7 cellular contexts compared by ENCODE assay signal in the genomic region with DNA sequence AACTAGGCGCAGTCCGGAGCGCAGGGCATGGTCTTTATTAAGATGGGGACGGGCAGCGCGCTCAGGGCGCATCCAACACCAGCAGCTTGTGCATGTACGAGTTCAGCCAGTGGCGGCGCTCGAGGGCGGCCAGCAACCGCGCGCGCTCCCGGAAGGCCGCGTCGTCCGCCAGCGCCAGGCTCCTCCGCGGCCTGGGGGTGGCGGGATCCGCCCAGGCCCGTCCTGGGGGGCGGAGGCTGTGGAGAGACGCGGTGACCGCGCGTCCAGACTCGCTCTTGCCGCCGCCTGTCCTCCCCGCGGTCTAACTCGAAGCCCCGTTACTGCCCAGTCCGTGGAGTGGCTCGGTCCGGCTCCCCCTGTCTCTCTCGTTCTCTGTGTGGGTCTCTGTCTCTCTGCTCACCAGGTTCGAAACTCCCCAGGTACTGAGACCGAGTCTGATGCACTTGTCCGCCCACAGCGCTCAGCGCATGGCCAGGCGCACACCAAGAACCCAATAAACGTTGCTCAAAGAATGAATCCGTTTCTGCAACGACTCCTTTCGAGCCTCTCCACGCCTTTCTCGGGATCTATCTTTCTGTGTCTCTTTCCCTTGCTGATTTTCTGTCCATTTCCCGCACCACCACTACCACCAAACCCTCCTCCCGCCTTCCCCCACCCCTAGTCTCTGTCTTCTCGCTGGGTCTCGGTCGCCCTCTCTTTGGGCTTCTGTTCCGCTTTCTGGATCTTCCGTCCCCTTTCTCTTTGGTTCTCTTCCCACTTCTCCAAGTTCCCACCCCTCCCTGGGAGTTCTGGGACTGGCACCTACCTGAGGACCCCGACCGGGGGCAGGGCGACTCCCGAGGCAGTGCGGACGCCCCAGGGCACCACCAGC. TPM values are rescaled to one million over a fixed set of nuclear protein-coding genes. Genes with fewer than 3 reads are reported as not detected.
DNase-seq lines count a peak whose midpoint lies in the region; ATAC-seq lines count a peak whose summit lies in the region.
"Had no signal": no experiment of that assay in that cellular context is flagged by ENCODE, and none has a peak within 500 bp of the region (broad histone marks: within the 10 kb centered on the region; RNA-seq: fewer than 3 reads in every experiment).

No MANE protein-coding gene starts in this region.

- DNase-seq in NCI-H2107 (lab: John Stamatoyannopoulos, UW): peak; percentile 15
- no peak for DNase-seq in NCI-H2107 treated with DMSO at 0.1 percent for 48 hours (lab: John Stamatoyannopoulos, UW; ENCODE audit: unreplicated experiment)
- peak; percentile 71 to 79 for DNase-seq in activated T-cell treated with anti-CD3 and anti-CD28 coated beads, Interleukin-2, amount 50 U/mL, for 72 hours
- DNase-seq in left lobe of liver (ENCODE audit: low spot score): no peak
- DNase-seq in Ammon's horn (ENCODE audit: low spot score): no peak
- DNase-seq: DND-41 had no signal

- H3K4me1 Mint-ChIP-seq in activated T-cell treated with anti-CD3 and anti-CD28 coated beads, Interleukin-2, amount 50 U/mL, for 72 hours (ENCODE audit: low read depth): peaks cover 53% of the 10 kb centered on the region

- peak overlapping the region; percentile 85 to 88 for H3K4me3 Mint-ChIP-seq in activated T-cell treated with anti-CD3 and anti-CD28 coated beads, Interleukin-2, amount 50 U/mL, for 72 hours

- H3K36me3 Mint-ChIP-seq in activated T-cell treated with anti-CD3 and anti-CD28 coated beads, Interleukin-2, amount 50 U/mL, for 72 hours (ENCODE audit: insufficient read depth in 2 of 2): no peaks in the 10 kb centered on the region

- H3K9me3 Mint-ChIP-seq in activated T-cell treated with anti-CD3 and anti-CD28 coated beads, Interleukin-2, amount 50 U/mL, for 72 hours: no peaks in the 10 kb centered on the region

- ATAC-seq in activated T-cell treated with anti-CD3 and anti-CD28 coated beads, Interleukin-2, amount 50 U/mL, for 72 hours (replicated peaks in 1 of 2): peak; percentile 76 to 81
- peak; percentile 42 for ATAC-seq in left lobe of liver
- no peak for ATAC-seq in GM21423 (IDR thresholded peaks at IDR 0.05; ENCODE audit: unreplicated experiment)

- H3K27ac Mint-ChIP-seq in activated T-cell treated with anti-CD3 and anti-CD28 coated beads, Interleukin-2, amount 50 U/mL, for 72 hours: no peak overlapping the region

- peaks cover 92% of the 10 kb centered on the region for H3K27me3 Mint-ChIP-seq in activated T-cell treated with anti-CD3 and anti-CD28 coated beads, Interleukin-2, amount 50 U/mL, for 72 hours (ENCODE audit: low read depth)

RNA-seq across cellular contexts. Expression of a gene that starts 0.6 kb away (rescaled TPM):
- not detected for total RNA-seq in activated T-cell treated with anti-CD3 and anti-CD28 coated beads, Interleukin-2, amount 50 U/mL, for 72 hours
- total RNA-seq in left lobe of liver: not detected

RNA-seq across cellular contexts. Expression of a gene that starts 2.5 kb away (rescaled TPM):
- not detected for total RNA-seq in activated T-cell treated with anti-CD3 and anti-CD28 coated beads, Interleukin-2, amount 50 U/mL, for 72 hours
- not detected for total RNA-seq in left lobe of liver

RNA-seq across cellular contexts. Expression of a gene that starts 18.7 kb away (rescaled TPM):
- total RNA-seq in activated T-cell treated with anti-CD3 and anti-CD28 coated beads, Interleukin-2, amount 50 U/mL, for 72 hours: under 1 TPM; 0.42 to 0.74 TPM
- 0.15 TPM for total RNA-seq in left lobe of liver

RNA-seq across cellular contexts. Expression of a gene that starts 29.0 kb away (rescaled TPM):
- 100 to 1,000 TPM; 128 to 132 TPM for total RNA-seq in activated T-cell treated with anti-CD3 and anti-CD28 coated beads, Interleukin-2, amount 50 U/mL, for 72 hours
- 48.8 TPM for total RNA-seq in left lobe of liver

RNA-seq across cellular contexts. Expression of a gene that starts 30.4 kb away (rescaled TPM):
- 10 to 100 TPM; 21.8 to 23.4 TPM for total RNA-seq in activated T-cell treated with anti-CD3 and anti-CD28 coated beads, Interleukin-2, amount 50 U/mL, for 72 hours
- 29.7 TPM for total RNA-seq in left lobe of liver

Comparison
In these comparisons a context has a peak if more than half of its experiments do, and no peak if none do; other contexts are left out.
1. DNase-seq: peak in NCI-H2107 (single experiment) and activated T-cell treated with anti-CD3 and anti-CD28 coated beads, Interleukin-2, amount 50 U/mL, for 72 hours (2 of 2); none in NCI-H2107 treated with DMSO at 0.1 percent for 48 hours (single experiment), left lobe of liver (single experiment) and Ammon's horn (single experiment).